ENCODE assay signal across 11 cellular contexts in the genomic region with DNA sequence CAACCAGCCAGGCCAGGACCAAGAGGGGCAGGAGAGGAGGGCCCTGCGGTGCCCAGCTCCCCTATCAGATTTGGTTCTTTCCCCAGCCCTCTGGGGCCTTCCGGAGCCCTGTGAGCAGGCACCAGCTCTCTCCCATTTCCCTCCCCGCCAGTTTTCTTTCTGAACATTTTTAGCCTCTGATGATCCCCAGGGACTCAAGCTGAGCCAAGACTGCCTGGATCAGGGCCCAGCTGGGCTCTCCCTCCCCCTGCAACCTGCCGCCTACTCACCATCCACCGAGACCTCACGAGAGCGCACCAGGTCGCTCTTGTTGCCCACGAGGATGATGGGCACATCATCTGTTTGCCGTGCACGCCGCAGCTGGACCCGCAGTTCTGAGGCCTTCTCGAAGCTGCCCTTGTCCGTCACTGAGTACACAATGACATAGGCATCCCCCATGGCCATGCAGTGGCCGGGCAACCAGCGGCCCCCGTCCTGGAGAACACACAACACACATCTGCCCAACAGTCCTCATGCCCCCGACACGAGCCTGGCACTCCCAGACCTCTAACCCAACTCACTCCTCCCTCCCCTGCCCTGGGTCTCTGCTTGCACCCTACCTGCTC.
DNase-seq lines count a peak whose midpoint lies in the region; ATAC-seq and TF ChIP-seq lines count a peak whose summit lies in the region.
"Had no signal": no experiment of that assay in that cellular context is flagged by ENCODE, and none has a peak within 500 bp of the region (broad histone marks: within the 10 kb centered on the region; RNA-seq: fewer than 3 reads in every experiment).

No MANE protein-coding gene starts in this region.

- H3K4me3 Mint-ChIP-seq in nephron = peak overlapping the region; percentile 13 to 49 (median 30)

- peaks cover 18 to 35% of the 10 kb centered on the region in 2 donors for H3K4me1 ChIP-seq in duodenal mucosa (ENCODE audit: control insufficient read depth in 1 of 2, insufficient read depth in 2 of 2, low read length in 2 of 2)
- H3K4me1 ChIP-seq: HAP-1 had no signal

- peaks cover 36% of the 10 kb centered on the region for H3K4me1 Mint-ChIP-seq in nephron

- H3K9me3 Mint-ChIP-seq in nephron = no peaks in the 10 kb centered on the region
- H3K9me3 Mint-ChIP-seq: central memory CD8-positive, alpha-beta T cell had no signal

- peak overlapping the region in 1 of 2 donors; percentile 40 for H3K4me3 ChIP-seq in duodenal mucosa (ENCODE audit: low read depth in 1 of 2, low read length in 2 of 2)
- H3K4me3 ChIP-seq: HAP-1 had no signal

- H3K27me3 ChIP-seq in duodenal mucosa (ENCODE audit: control insufficient read depth in 1 of 2, insufficient read depth in 2 of 2, low read length in 2 of 2) = peaks cover 4 to 5% of the 10 kb centered on the region in 2 donors

- H3K36me3 ChIP-seq in duodenal mucosa (ENCODE audit: control insufficient read depth in 1 of 2, insufficient read depth in 2 of 2, low read length in 2 of 2) = no peaks in the 10 kb centered on the region
- H3K36me3 ChIP-seq: HAP-1 had no signal

- DNase-seq in AG08396 (ENCODE audit: low spot score) = peak; percentile 76
- peak; percentile 80 for DNase-seq in NCI-H2107 treated with DMSO at 0.1 percent for 48 hours (lab: John Stamatoyannopoulos, UW; ENCODE audit: unreplicated experiment)
- DNase-seq in dedifferentiated amniotic fluid mesenchymal stem cell (ENCODE audit: extremely low spot score) = no peak
- no peak for DNase-seq in activated T-cell treated with anti-CD3 and anti-CD28 coated beads, Interleukin-2, amount 50 U/mL, for 48 hours
- no peak for DNase-seq in SKM-1 (lab: John Stamatoyannopoulos, UW; ENCODE audit: unreplicated experiment)
- DNase-seq: activated CD4-positive, alpha-beta T cell treated with anti-CD3 and anti-CD28 coated beads for 1 hour had no signal

- no peaks in the 10 kb centered on the region for H3K36me3 Mint-ChIP-seq in nephron (ENCODE audit: low read depth)

- TF ChIP-seq CTCF in nephron (IDR thresholded peaks at IDR 0.05; ENCODE audit: unreplicated experiment in 3 of 3) = no peak

- H3K9ac ChIP-seq in duodenal mucosa (ENCODE audit: low read depth in 1 of 2, low read length in 2 of 2) = peak overlapping the region in 1 of 2 donors; percentile 6

- ATAC-seq in GM19395 (IDR thresholded peaks at IDR 0.05; ENCODE audit: unreplicated experiment) = no peak

- H3K27ac Mint-ChIP-seq in nephron = peak overlapping the region in 1 of 3 experiments; percentile 32

- H3K27ac ChIP-seq in duodenal mucosa (ENCODE audit: low read depth, low read length) = peak overlapping the region; percentile 10

- H3K9me3 ChIP-seq in duodenal mucosa (ENCODE audit: control insufficient read depth in 1 of 2, low read length in 2 of 2) = no peaks in the 10 kb centered on the region
- H3K9me3 ChIP-seq: HAP-1 had no signal

- H3K27me3 Mint-ChIP-seq in nephron (ENCODE audit: low read depth) = peaks cover 70% of the 10 kb centered on the region

Comparison
In these comparisons a context has a peak if more than half of its experiments do, and no peak if none do; other contexts are left out.
1. DNase-seq: peak in AG08396 (single experiment) and NCI-H2107 treated with DMSO at 0.1 percent for 48 hours (single experiment); none in dedifferentiated amniotic fluid mesenchymal stem cell (single experiment), activated T-cell treated with anti-CD3 and anti-CD28 coated beads, Interleukin-2, amount 50 U/mL, for 48 hours (0 of 2) and SKM-1 (single experiment).